In the genomic region with DNA sequence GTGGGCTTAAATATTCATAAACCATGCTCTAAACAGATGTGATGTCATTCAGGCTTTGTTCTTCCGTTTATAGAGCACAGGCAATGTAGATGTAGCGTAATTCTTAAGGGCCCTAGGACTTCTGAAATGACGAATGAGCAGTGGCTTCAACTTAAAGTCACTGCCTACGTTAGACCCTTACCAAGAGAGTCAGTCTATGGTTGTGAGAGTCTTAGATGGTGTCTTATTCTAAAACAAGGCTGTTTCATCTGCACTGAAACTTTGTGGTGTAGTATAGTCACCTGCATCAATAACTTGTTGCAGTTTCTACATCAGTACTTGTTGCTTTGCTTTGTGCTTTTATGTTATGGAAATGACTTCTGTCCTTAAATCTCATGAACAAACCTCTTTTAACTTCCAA, we compare ENCODE assay signal across 14 cellular contexts. TPM values are rescaled to one million over a fixed set of nuclear protein-coding genes. Genes with fewer than 3 reads are reported as not detected.
A peak's percentile ranks its signal among the peaks of the same experiment; 100 is the strongest.
DNase-seq lines count a peak whose midpoint lies in the region; ATAC-seq and TF ChIP-seq lines count a peak whose summit lies in the region.
"Had no signal": no experiment of that assay in that cellular context is flagged by ENCODE, and none has a peak within 500 bp of the region (broad histone marks: within the 10 kb centered on the region; RNA-seq: fewer than 3 reads in every experiment).

No MANE protein-coding gene starts in this region.

- H3K27ac Mint-ChIP-seq in osteocyte (ENCODE audit: unreplicated experiment): no peak overlapping the region

- no peaks in the 10 kb centered on the region for H3K27me3 Mint-ChIP-seq in osteocyte (ENCODE audit: unreplicated experiment)

- ATAC-seq in GM18907 (IDR thresholded peaks at IDR 0.05; ENCODE audit: unreplicated experiment) (peak; percentile 99), GM21723 (IDR thresholded peaks at IDR 0.05; ENCODE audit: unreplicated experiment) (peak; percentile 100), HG03108 (IDR thresholded peaks at IDR 0.05; ENCODE audit: unreplicated experiment) (peak; percentile 98)
- ATAC-seq: heart left ventricle had no signal

- TF ChIP-seq CTCF in GM06990 (IDR thresholded peaks at IDR 0.05; ENCODE audit: insufficient read depth, low read length, poor library complexity, severe bottlenecking): no peak
- TF ChIP-seq CTCF in osteocyte (IDR thresholded peaks at IDR 0.05): no peak

- no peaks in the 10 kb centered on the region for H3K4me1 Mint-ChIP-seq in osteocyte (ENCODE audit: unreplicated experiment)

- peaks cover 31% of the 10 kb centered on the region for H3K36me3 Mint-ChIP-seq in osteocyte (ENCODE audit: unreplicated experiment)

- no peaks in the 10 kb centered on the region for H3K9me3 Mint-ChIP-seq in osteocyte (ENCODE audit: unreplicated experiment)

- DNase-seq in GM06990 (ENCODE audit: extremely low read depth, insufficient read length) (peak; percentile 49), NCI-H446 (lab: John Stamatoyannopoulos, UW) (no peak), NCI-H2107 treated with DMSO at 0.1 percent for 48 hours (lab: John Stamatoyannopoulos, UW; ENCODE audit: unreplicated experiment) (no peak), osteocyte (ENCODE audit: extremely low spot score, unreplicated experiment) (no peak)
- DNase-seq in effector CD4-positive, alpha-beta T cell: no peak
- DNase-seq: activated CD4-positive, CD25-positive, alpha-beta regulatory T cell treated with anti-CD3 and anti-CD28 coated beads, Interleukin-2, amount 50 U/mL, for 72 hours; heart left ventricle; mesendoderm; NCI-H526; transverse colon had no signal

- no peak overlapping the region for H3K4me3 Mint-ChIP-seq in osteocyte (ENCODE audit: unreplicated experiment)

- H3K27me3 ChIP-seq in GM06990 (replicated peaks; ENCODE audit: control insufficient read depth, insufficient read depth, low read length): no peaks in the 10 kb centered on the region
- H3K27me3 ChIP-seq: heart left ventricle, transverse colon had no signal

- peaks cover 1% of the 10 kb centered on the region; the same call in 1 of the 2 replicates for H3K36me3 ChIP-seq in GM06990 (ENCODE audit: control insufficient read depth, insufficient read depth, low read length)
- H3K36me3 ChIP-seq: prostate gland had no signal

- H3K4me3 ChIP-seq in GM06990 (replicated peaks; ENCODE audit: low read depth, low read length): no peak overlapping the region
- H3K4me3 ChIP-seq: heart left ventricle, prostate gland, transverse colon had no signal

RNA-seq across cellular contexts. Expression of a gene that starts 56.0 kb away (rescaled TPM):
- 66.4 and 75.1 TPM in 2 replicates for total RNA-seq in osteocyte
